Comparison of ENCODE assay signal across 1 cellular context in genomic region chr1:59332221-59332620, GRCh38.
TF ChIP-seq lines count a peak whose summit lies in the region.

No MANE protein-coding gene starts in this region.

TF ChIP-seq in IMR-90, 13 proteins besides CTCF, POLR2A, EP300 and RAD21:
- no peak for TF ChIP-seq RFX5 (IDR thresholded peaks at IDR 0.05; ENCODE audit: low read depth, low read length)
